21 cellular contexts compared by ENCODE assay signal in genomic region chr4:112378858-112379257, GRCh38.
DNase-seq lines count a peak whose midpoint lies in the region; ATAC-seq and TF ChIP-seq lines count a peak whose summit lies in the region.
"Had no signal": no experiment of that assay in that cellular context is flagged by ENCODE, and none has a peak within 500 bp of the region (broad histone marks: within the 10 kb centered on the region; RNA-seq: fewer than 3 reads in every experiment).

No MANE protein-coding gene starts in this region.

- H3K4me3 Mint-ChIP-seq in activated CD4-positive, alpha-beta T cell treated with anti-CD3 and anti-CD28 coated beads for 36 hours: no peak overlapping the region
- H3K4me3 Mint-ChIP-seq in chondrocyte (ENCODE audit: unreplicated experiment) (peak overlapping the region; percentile 45), Caco-2 (ENCODE audit: unreplicated experiment) (no peak overlapping the region)
- H3K4me3 Mint-ChIP-seq: activated T-cell treated with anti-CD3 and anti-CD28 coated beads, Interleukin-2, amount 50 U/mL, for 72 hours; IgD-negative memory B cell; T-helper 17 cell had no signal

- H3K9me3 Mint-ChIP-seq in activated CD4-positive, alpha-beta T cell treated with anti-CD3 and anti-CD28 coated beads for 36 hours (ENCODE audit: low read depth): no peaks in the 10 kb centered on the region
- H3K9me3 Mint-ChIP-seq in chondrocyte (ENCODE audit: low read depth): peaks cover 8% of the 10 kb centered on the region
- H3K9me3 Mint-ChIP-seq in Caco-2 (ENCODE audit: unreplicated experiment): no peaks in the 10 kb centered on the region
- H3K9me3 Mint-ChIP-seq: activated T-cell treated with anti-CD3 and anti-CD28 coated beads, Interleukin-2, amount 50 U/mL, for 72 hours; IgD-negative memory B cell had no signal

- H3K36me3 ChIP-seq in thoracic aorta (peaks cover 3% of the 10 kb centered on the region), Caco-2 (ENCODE audit: control insufficient read depth, insufficient read depth, low read length) (no peaks in the 10 kb centered on the region)

- no peaks in the 10 kb centered on the region for H3K27me3 Mint-ChIP-seq in activated CD4-positive, alpha-beta T cell treated with anti-CD3 and anti-CD28 coated beads for 36 hours
- no peaks in the 10 kb centered on the region for H3K27me3 Mint-ChIP-seq in chondrocyte (ENCODE audit: low read depth)
- H3K27me3 Mint-ChIP-seq in Caco-2 (ENCODE audit: insufficient read depth, unreplicated experiment): no peaks in the 10 kb centered on the region
- H3K27me3 Mint-ChIP-seq: IgD-negative memory B cell, T-helper 17 cell had no signal

- no TSS peak for BruUV-seq in Caco-2 (replicated peaks; lab: Mats Ljungman, UMichigan)

- H3K27ac Mint-ChIP-seq in activated CD4-positive, alpha-beta T cell treated with anti-CD3 and anti-CD28 coated beads for 36 hours: no peak overlapping the region
- no peak overlapping the region for H3K27ac Mint-ChIP-seq in chondrocyte (ENCODE audit: unreplicated experiment)
- no peak overlapping the region for H3K27ac Mint-ChIP-seq in Caco-2 (ENCODE audit: unreplicated experiment)
- H3K27ac Mint-ChIP-seq: IgD-negative memory B cell, T-helper 17 cell had no signal

- H3K4me1 ChIP-seq in thoracic aorta (ENCODE audit: control insufficient read depth in 1 of 2, low read depth in 2 of 2): peaks cover 0 to 14% of the 10 kb centered on the region in 2 donors
- no peaks in the 10 kb centered on the region for H3K4me1 ChIP-seq in Caco-2
- H3K4me1 ChIP-seq: adrenal gland, upper lobe of right lung had no signal

- DNase-seq in activated CD4-positive, alpha-beta T cell treated with anti-CD3 and anti-CD28 coated beads for 36 hours: no peak
- no peak for DNase-seq in activated CD4-positive, alpha-beta T cell treated with anti-CD3 and anti-CD28 coated beads for 1 hour
- DNase-seq in chondrocyte (ENCODE audit: low spot score): no peak
- peak; percentile 33 for DNase-seq in myocyte (ENCODE audit: low read depth)
- DNase-seq in thoracic aorta (ENCODE audit: low spot score): no peak
- no peak for DNase-seq in activated naive CD4-positive, alpha-beta T cell treated with anti-CD3 and anti-CD28 coated beads, Interleukin-2, amount 50 U/mL, for 16 hours
- no peak for DNase-seq in Caco-2
- no peak for DNase-seq in stimulated activated naive CD4-positive, alpha-beta T cell treated with Interleukin-2 at 50 U/mL for 16 hours (lab: John Stamatoyannopoulos, UW)
- DNase-seq: activated T-cell treated with anti-CD3 and anti-CD28 coated beads, Interleukin-2, amount 50 U/mL, for 72 hours; adrenal gland; central memory CD4-positive, alpha-beta T cell; NCI-H2081 treated with DMSO at 0.1 percent for 48 hours; NCI-H524 treated with DMSO at 0.1 percent for 48 hours; SIG-M5; stimulated activated CD4-positive, alpha-beta T cell treated with anti-CD3 and anti-CD28 coated beads, Interleukin-15, amount 100 ng/mL, for 24 hours; stimulated activated naive CD8-positive, alpha-beta T cell treated with anti-CD3 and anti-CD28 coated beads, Interleukin-15, Interleukin-2, amounts not matched to agents 100 U/mL and 50 U/mL, for 24 hours; T-helper 17 cell; upper lobe of right lung had no signal

- H3K36me3 Mint-ChIP-seq in activated CD4-positive, alpha-beta T cell treated with anti-CD3 and anti-CD28 coated beads for 36 hours (ENCODE audit: low read depth): peaks cover 23% of the 10 kb centered on the region
- H3K36me3 Mint-ChIP-seq in chondrocyte (ENCODE audit: low read depth): peaks cover 11% of the 10 kb centered on the region
- no peaks in the 10 kb centered on the region for H3K36me3 Mint-ChIP-seq in Caco-2 (ENCODE audit: insufficient read depth, unreplicated experiment)

- POLR2A ChIA-PET in activated CD4-positive, alpha-beta T cell treated with anti-CD3 and anti-CD28 coated beads for 36 hours (lab: Charles Lee): no interaction called here
- POLR2A ChIA-PET in Caco-2 (lab: Charles Lee): no interaction called here

- no peaks in the 10 kb centered on the region for H3K27me3 ChIP-seq in thoracic aorta (replicated peaks; ENCODE audit: insufficient read depth)
- no peaks in the 10 kb centered on the region for H3K27me3 ChIP-seq in Caco-2 (replicated peaks; ENCODE audit: control insufficient read depth, insufficient read depth, low read length)
- H3K27me3 ChIP-seq: adrenal gland, upper lobe of right lung had no signal

- H3K27ac ChIP-seq in thoracic aorta: no peak overlapping the region
- H3K27ac ChIP-seq: 22Rv1, adrenal gland, upper lobe of right lung had no signal

- CTCF ChIA-PET in activated CD4-positive, alpha-beta T cell treated with anti-CD3 and anti-CD28 coated beads for 36 hours (lab: Charles Lee): no interaction called here
- CTCF ChIA-PET in Caco-2 (lab: Charles Lee): no interaction called here

- peak; percentile 49 for ATAC-seq in activated CD4-positive, alpha-beta T cell treated with anti-CD3 and anti-CD28 coated beads for 36 hours
- no peak for ATAC-seq in thoracic aorta (ENCODE audit: insufficient number of reproducible peaks, low FRiP score, low read depth)
- ATAC-seq: left ventricle myocardium superior; stimulated activated naive CD8-positive, alpha-beta T cell treated with anti-CD3 and anti-CD28 coated beads, Interleukin-15, Interleukin-2, amounts not matched to agents 100 U/mL and 50 U/mL, for 24 hours; T-helper 17 cell; upper lobe of right lung had no signal

- no peak for TF ChIP-seq CTCF in chondrocyte (IDR thresholded peaks at IDR 0.05)
- TF ChIP-seq CTCF in thoracic aorta (IDR thresholded peaks at IDR 0.05): no peak
- TF ChIP-seq CTCF in Caco-2 (IDR thresholded peaks at IDR 0.05; ENCODE audit: insufficient read depth in 1 of 2, low read depth in 1 of 2, low read length in 1 of 2, severe bottlenecking in 1 of 2, unreplicated experiment in 1 of 2): no peak

- no peaks in the 10 kb centered on the region for H3K4me1 Mint-ChIP-seq in activated CD4-positive, alpha-beta T cell treated with anti-CD3 and anti-CD28 coated beads for 36 hours
- peaks cover 17% of the 10 kb centered on the region for H3K4me1 Mint-ChIP-seq in chondrocyte (ENCODE audit: low read depth)
- H3K4me1 Mint-ChIP-seq in Caco-2 (ENCODE audit: low read depth, unreplicated experiment): no peaks in the 10 kb centered on the region

- H3K9me3 ChIP-seq in thoracic aorta: no peaks in the 10 kb centered on the region
- no peaks in the 10 kb centered on the region for H3K9me3 ChIP-seq in Caco-2
- H3K9me3 ChIP-seq: adrenal gland, upper lobe of right lung had no signal

- intact Hi-C loops in activated CD4-positive, alpha-beta T cell treated with anti-CD3 and anti-CD28 coated beads for 36 hours (cut with DNase I, micrococcal nuclease): no loop called here
- intact Hi-C loops in Caco-2 (cut with micrococcal nuclease; ENCODE audit: unreplicated experiment): no loop called here

- H3K4me3 ChIP-seq in thoracic aorta: peak overlapping the region; percentile 62
- H3K4me3 ChIP-seq in Caco-2 (ENCODE audit: low read depth, low read length): no peak overlapping the region
- H3K4me3 ChIP-seq: adrenal gland, upper lobe of right lung had no signal
